In genomic region chr1:59593798-59594790, GRCh38 we compare ENCODE assay signal across 21 cellular contexts.
DNase-seq lines count a peak whose midpoint lies in the region; ATAC-seq and TF ChIP-seq lines count a peak whose summit lies in the region.
"Had no signal": no experiment of that assay in that cellular context is flagged by ENCODE, and none has a peak within 500 bp of the region (broad histone marks: within the 10 kb centered on the region; RNA-seq: fewer than 3 reads in every experiment).

No MANE protein-coding gene starts in this region.

- H3K36me3 ChIP-seq in muscle layer of colon (ENCODE audit: insufficient read depth, low read length) (no peaks in the 10 kb centered on the region), thyroid gland (no peaks in the 10 kb centered on the region)
- H3K36me3 ChIP-seq: lower lobe of right lung, tibial nerve had no signal

- intact Hi-C loops in thyroid gland (cut with DNase I) = no loop called here

- H3K27ac ChIP-seq in muscle layer of colon (ENCODE audit: low read depth, low read length) = peak overlapping the region; percentile 69
- H3K27ac ChIP-seq in thyroid gland = peak overlapping the region; percentile 8 to 56 (median 27)
- H3K27ac ChIP-seq: foreskin keratinocyte, lower lobe of right lung had no signal

- 41 to 49% methylated on average over 5 of the region's 5 CpGs for WGBS in thyroid gland, 2 donors

- no peak for ATAC-seq in HG03159 (IDR thresholded peaks at IDR 0.05; ENCODE audit: unreplicated experiment)
- ATAC-seq: foreskin keratinocyte, lower lobe of right lung, T-helper 17 cell had no signal

- H3K9me3 ChIP-seq in muscle layer of colon (ENCODE audit: low read length) = no peaks in the 10 kb centered on the region
- H3K9me3 ChIP-seq in thyroid gland = no peaks in the 10 kb centered on the region
- H3K9me3 ChIP-seq: lower lobe of right lung, tibial nerve had no signal

- peak; percentile 25 for DNase-seq in DMS53 (lab: John Stamatoyannopoulos, UW)
- DNase-seq in DMS53 treated with DMSO at 0.1 percent for 48 hours (lab: John Stamatoyannopoulos, UW; ENCODE audit: unreplicated experiment) = no peak
- DNase-seq in epithelial cell of proximal tubule (ENCODE audit: low read depth) = peak; percentile 46
- peak; percentile 66 to 68 for DNase-seq in thyroid gland
- DNase-seq in midbrain (lab: John Stamatoyannopoulos, UW) = no peak
- no peak for DNase-seq in NCI-H1930 (lab: John Stamatoyannopoulos, UW)
- DNase-seq: 8988T; activated CD4-positive, CD25-positive, alpha-beta regulatory T cell; activated effector memory CD4-positive, alpha-beta T cell treated with Interleukin-2 at 50 U/mL for 16 hours; amniotic stem cell; cerebellar nuclear complex; foreskin keratinocyte; Karpas-422; lower lobe of right lung; NCI-H1105 treated with DMSO at 0.1 percent for 48 hours; NCI-H226; T-helper 17 cell had no signal

- TF ChIP-seq CTCF in epithelial cell of proximal tubule (conservative IDR thresholded peaks at IDR 0.05; ENCODE audit: low read depth, low read length) (no peak), thyroid gland (IDR thresholded peaks at IDR 0.05) (no peak)

- H3K4me3 ChIP-seq in epithelial cell of proximal tubule (ENCODE audit: low read depth, low read length) = no peak overlapping the region
- H3K4me3 ChIP-seq in muscle layer of colon (ENCODE audit: low read depth in 1 of 2, low read length in 2 of 2) = no peak overlapping the region
- no peak overlapping the region for H3K4me3 ChIP-seq in thyroid gland (replicated peaks in 1 of 3)
- H3K4me3 ChIP-seq: lower lobe of right lung, skin epidermis, tibial nerve had no signal

- H3K4me1 ChIP-seq in muscle layer of colon (ENCODE audit: insufficient read depth, low read length) = peaks cover 56% of the 10 kb centered on the region
- peaks cover 12 to 20% of the 10 kb centered on the region in 2 donors for H3K4me1 ChIP-seq in thyroid gland

- no peaks in the 10 kb centered on the region for H3K27me3 ChIP-seq in muscle layer of colon (ENCODE audit: control insufficient read depth in 1 of 2, insufficient read depth in 2 of 2, low read length in 2 of 2)
- H3K27me3 ChIP-seq in thyroid gland = no peaks in the 10 kb centered on the region
- H3K27me3 ChIP-seq: foreskin keratinocyte, tibial nerve had no signal

- TF ChIP-seq POLR2A in thyroid gland (IDR thresholded peaks at IDR 0.05) = no peak

- H3K9ac ChIP-seq in muscle layer of colon (ENCODE audit: low read length) = no peak overlapping the region

Comparison
In these comparisons a context has a peak if more than half of its experiments do, and no peak if none do; other contexts are left out.
1. DNase-seq: peak in DMS53 (single experiment), epithelial cell of proximal tubule (single experiment) and thyroid gland (2 of 2); none in DMS53 treated with DMSO at 0.1 percent for 48 hours (single experiment), midbrain (single experiment) and NCI-H1930 (0 of 2).